Comparison of ENCODE assay signal across 7 cellular contexts in the genomic region with DNA sequence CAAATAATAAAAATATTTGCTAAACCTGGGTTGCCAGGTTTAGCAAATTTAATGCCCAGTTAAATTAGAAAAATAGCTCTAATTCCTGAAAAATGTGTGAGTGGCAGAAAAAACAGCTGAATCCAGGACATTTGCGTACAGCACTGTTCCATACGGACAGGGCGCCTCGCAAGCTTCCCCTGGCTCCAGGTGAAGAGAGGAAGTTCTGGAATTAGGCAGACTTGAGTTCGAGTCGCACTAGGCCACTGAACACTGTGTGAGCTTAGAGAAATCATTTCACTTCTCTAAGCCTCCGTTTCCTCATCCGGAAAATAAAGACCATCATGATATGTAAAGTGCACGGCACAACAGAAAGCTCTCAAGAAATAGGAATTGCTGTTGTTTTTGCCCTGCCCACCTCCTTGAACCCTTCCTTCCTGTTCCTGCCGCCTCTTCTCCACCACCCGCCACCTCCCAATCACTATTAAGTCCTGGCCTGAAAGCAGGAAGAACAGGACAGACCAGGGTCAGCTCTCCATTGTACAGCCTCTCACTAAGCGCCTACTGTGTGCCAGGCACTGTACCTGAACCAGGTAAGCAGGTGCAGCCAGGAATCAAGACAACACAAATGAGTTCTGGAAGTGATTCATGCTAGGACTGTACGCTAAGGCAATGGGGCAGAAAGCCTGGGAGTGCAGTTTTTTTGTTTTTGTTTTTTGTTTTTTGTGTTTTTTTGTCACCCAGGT. TPM values are rescaled to one million over a fixed set of nuclear protein-coding genes. Genes with fewer than 3 reads are reported as not detected.
A peak's percentile ranks its signal among the peaks of the same experiment; 100 is the strongest.
DNase-seq lines count a peak whose midpoint lies in the region; ATAC-seq and TF ChIP-seq lines count a peak whose summit lies in the region.

No MANE protein-coding gene starts in this region.

- H3K36me3 ChIP-seq in HAP-1 (replicated peaks) = no peaks in the 10 kb centered on the region

- no peak overlapping the region for H3K27ac Mint-ChIP-seq in T-helper 17 cell

- no peak for DNase-seq in HAP-1 (ENCODE audit: low spot score in 2 of 2)
- no peak for DNase-seq in T-helper 17 cell
- no peak for DNase-seq in foreskin keratinocyte
- no peak for DNase-seq in midbrain (lab: John Stamatoyannopoulos, UW)
- no peak for DNase-seq in UCSD-AML1 (lab: John Stamatoyannopoulos, UW; ENCODE audit: unreplicated experiment)

- H3K4me1 ChIP-seq in HAP-1 (peaks cover 3% of the 10 kb centered on the region; the same call in 1 of the 2 replicates), foreskin keratinocyte (peaks cover 5% of the 10 kb centered on the region)

- H3K9me3 ChIP-seq in HAP-1 (no peaks in the 10 kb centered on the region), T-helper 17 cell (ENCODE audit: control insufficient read depth, low read length, poor library complexity, severe bottlenecking) (no peaks in the 10 kb centered on the region)

- ATAC-seq in T-helper 17 cell (no peak), foreskin keratinocyte (no peak), HG02759 (IDR thresholded peaks at IDR 0.05; ENCODE audit: unreplicated experiment) (no peak)

- H3K27me3 Mint-ChIP-seq in T-helper 17 cell = peaks cover 5% of the 10 kb centered on the region

- peak overlapping the region; percentile 89 for H3K4me3 Mint-ChIP-seq in T-helper 17 cell

- in situ Hi-C loops in HAP-1 (cut with MboI; ENCODE audit: low sequenced_read_pairs) = no loop called here

- H3K27me3 ChIP-seq in HAP-1 (ENCODE audit: low read depth) = no peaks in the 10 kb centered on the region
- no peaks in the 10 kb centered on the region for H3K27me3 ChIP-seq in foreskin keratinocyte

- peaks cover 19% of the 10 kb centered on the region for H3K4me1 Mint-ChIP-seq in T-helper 17 cell

- peaks cover 2% of the 10 kb centered on the region for H3K36me3 Mint-ChIP-seq in T-helper 17 cell (ENCODE audit: low read depth)

- H3K27ac ChIP-seq in foreskin keratinocyte (peak overlapping the region; percentile 14), skin epidermis (peak overlapping the region in 12 of 21 experiments; percentile 6 to 82 (median 72))

- no peak for TF ChIP-seq CTCF in foreskin keratinocyte (conservative IDR thresholded peaks at IDR 0.05)

- H3K4me3 ChIP-seq in HAP-1 (peak overlapping the region; percentile 62), skin epidermis (peak overlapping the region; percentile 56 to 96 (median 74))

RNA-seq across cellular contexts. Expression of gene PHETA1, which starts 0.8 kb away (rescaled TPM):
- 1 to 10 TPM; 2.1 to 2.5 TPM for total RNA-seq in T-helper 17 cell
- 5.1 and 5.4 TPM in 2 replicates for total RNA-seq in foreskin keratinocyte
- polyA plus RNA-seq in foreskin keratinocyte = 5.5 and 6.1 TPM in 2 replicates

RNA-seq across cellular contexts. Expression of gene SH2B3, which starts 36.1 kb away (rescaled TPM):
- total RNA-seq in T-helper 17 cell (10 to 100 TPM; 38.7 to 39.3 TPM), foreskin keratinocyte (12.2 and 15.1 TPM in 2 replicates)
- polyA plus RNA-seq in foreskin keratinocyte = 5.9 and 7.7 TPM in 2 replicates
